Comparison of ENCODE assay signal across 10 cellular contexts in genomic region chr6:37007340-37008043, GRCh38. TPM values are rescaled to one million over a fixed set of nuclear protein-coding genes. Genes with fewer than 3 reads are reported as not detected.
DNase-seq lines count a peak whose midpoint lies in the region; ATAC-seq, FAIRE-seq and TF ChIP-seq lines count a peak whose summit lies in the region.
"Had no signal": no experiment of that assay in that cellular context is flagged by ENCODE, and none has a peak within 500 bp of the region (broad histone marks: within the 10 kb centered on the region; RNA-seq: fewer than 3 reads in every experiment).

No MANE protein-coding gene starts in this region.

- H3K4me1 ChIP-seq in GM12878 (ENCODE audit: control insufficient read depth, insufficient read depth, low read length) = peaks cover 38% of the 10 kb centered on the region

- no peak for TF ChIP-seq EP300 in GM12878 (IDR thresholded peaks at IDR 0.05; ENCODE audit: borderline replicate concordance in 1 of 2, control insufficient read depth in 1 of 2, low read depth in 2 of 2, low read length in 2 of 2)

- peak overlapping the region; percentile 95 for H3K4me2 ChIP-seq in GM12878 (ENCODE audit: control insufficient read depth, insufficient read depth)

- H3K27ac ChIP-seq in GM12878 (ENCODE audit: control insufficient read depth, insufficient read depth) = peak overlapping the region; percentile 88

- SMC1A ChIA-PET in GM12878 (lab: Charles Lee; ENCODE audit: uncharacterized antibody, unreplicated experiment) = interaction anchor here (0.8 to 4.8 kb wide), 17 partner anchors 10 to 505 kb away, joined by 3 to 58 read pairs (median 4); partner anchors contain the start of genes C6orf89, MTCH1 and PPIL1

- no peaks in the 10 kb centered on the region for H3K9me3 Mint-ChIP-seq in naive B cell
- H3K9me3 Mint-ChIP-seq: activated T-cell treated with anti-CD3 and anti-CD28 coated beads, Interleukin-2, amount 50 U/mL, for 72 hours had no signal

- DNase-seq in GM12878 (ENCODE audit: low read depth, low spot score) (no peak), naive B cell (peak; percentile 80), ureter (ENCODE audit: low spot score) (no peak), superior temporal gyrus (ENCODE audit: extremely low spot score) (no peak)
- DNase-seq in stimulated activated CD4-positive, alpha-beta T cell treated with anti-CD3 and anti-CD28 coated beads, Interleukin-2, amount 100 ng/mL, for 48 hours = no peak
- DNase-seq: activated T-cell treated with anti-CD3 and anti-CD28 coated beads, Interleukin-2, amount 50 U/mL, for 72 hours had no signal

- peak overlapping the region; percentile 69 to 98 (median 94) for H3K27ac Mint-ChIP-seq in naive B cell
- H3K27ac Mint-ChIP-seq: activated T-cell treated with anti-CD3 and anti-CD28 coated beads, Interleukin-2, amount 50 U/mL, for 72 hours had no signal

- ATAC-seq in HG03097 (IDR thresholded peaks at IDR 0.05; ENCODE audit: low FRiP score, unreplicated experiment) (peak; percentile 28), GM12878 (peak; percentile 50), naive B cell (ENCODE audit: low read depth in 2 of 2) (peak; percentile 63 to 65), HG03565 (IDR thresholded peaks at IDR 0.05; ENCODE audit: unreplicated experiment) (no peak)
- ATAC-seq: Panc1 had no signal

- peaks cover 12% of the 10 kb centered on the region in 2 experiments; a peak in 3 of 4 replicates for H3K36me3 ChIP-seq in GM12878 (ENCODE audit: control insufficient read depth in 2 of 2, insufficient read depth in 2 of 2, low read length in 1 of 2)

- peaks cover 6 to 14% of the 10 kb centered on the region in 2 donors for H3K36me3 Mint-ChIP-seq in naive B cell

- no peaks in the 10 kb centered on the region for H4K20me1 ChIP-seq in GM12878 (ENCODE audit: control insufficient read depth, insufficient read depth)

- TF ChIP-seq POLR2A in GM12878 (IDR thresholded peaks at IDR 0.05; ENCODE audit: low read depth, low read length) = peak; percentile 60; the same call in 1 of the 2 replicates

- no peaks in the 10 kb centered on the region for H3K27me3 Mint-ChIP-seq in naive B cell

- no peaks in the 10 kb centered on the region for H3K9me3 ChIP-seq in GM12878 (replicated peaks; ENCODE audit: control insufficient read depth, insufficient read depth, low read length)

- intact Hi-C loops in GM12878 (cut with micrococcal nuclease; ENCODE audit: unreplicated experiment) = loop anchor here (2.0 kb wide), 1 partner anchor 21 kb away; the partner anchor contains the start of gene MTCH1

- H3K4me3 ChIP-seq in GM12875 (ENCODE audit: low read depth, low read length) (peak overlapping the region; percentile 75), GM12878 (peak overlapping the region; percentile 81)

- peaks cover 40% of the 10 kb centered on the region for H3K79me2 ChIP-seq in GM12878 (ENCODE audit: control insufficient read depth, insufficient read depth, low read length)

- H2AFZ ChIP-seq in GM12878 (ENCODE audit: control insufficient read depth, low read depth, low read length) = no peak overlapping the region; the same call in 1 of the 2 replicates

- peak overlapping the region; percentile 97 to 100 (median 100) for H3K4me3 Mint-ChIP-seq in naive B cell
- H3K4me3 Mint-ChIP-seq: activated T-cell treated with anti-CD3 and anti-CD28 coated beads, Interleukin-2, amount 50 U/mL, for 72 hours had no signal

- in situ Hi-C loops in GM12878 (cut with MboI) = no loop called here

- RAD21 ChIA-PET in GM12878 (lab: Charles Lee; ENCODE audit: unreplicated experiment) = interaction anchor here (0.8 to 5.1 kb wide), 23 partner anchors 10 to 329 kb away, joined by 3 to 78 read pairs (median 5); partner anchors contain the start of genes C6orf89, CDKN1A, MTCH1 and PIM1

- CTCF ChIA-PET in GM12878 (lab: Yijun Ruan, JAX) = interaction anchor here (0.9 to 7.6 kb wide), 19 partner anchors 12 to 248 kb away, joined by 3 to 109 read pairs (median 8); partner anchors contain the start of genes C6orf89 and MTCH1

- 2% methylated on average over 12 of the region's 12 CpGs for WGBS in GM12878 (ENCODE audit: insufficient coverage, insufficient replicate concordance, low lambda C conversion rate, missing lambda C conversion rate)

- POLR2A ChIA-PET in GM12878 (lab: Charles Lee) = interaction anchor here (1.0 to 6.0 kb wide), 6 partner anchors 8 to 116 kb away, joined by 3 to 74 read pairs (median 6); partner anchors contain the start of gene MTCH1

- TF ChIP-seq CTCF in GM12875 (IDR thresholded peaks at IDR 0.05; ENCODE audit: borderline replicate concordance, insufficient read depth, low read depth, low read length) (no peak), GM12878 (IDR thresholded peaks at IDR 0.05 in 2 of 3, conservative IDR thresholded peaks at IDR 0.05 in 1 of 3; ENCODE audit: control insufficient read depth in 2 of 3, extremely low read depth in 1 of 3, insufficient read depth in 1 of 3, low read depth in 3 of 3, low read length in 3 of 3) (no peak)

- peak overlapping the region; percentile 91 for H3K9ac ChIP-seq in GM12878 (ENCODE audit: control insufficient read depth, insufficient read depth, low read length)

- no peaks in the 10 kb centered on the region for H3K27me3 ChIP-seq in GM12878 (replicated peaks in 1 of 2; ENCODE audit: control insufficient read depth in 2 of 2, insufficient read depth in 2 of 2, low read length in 1 of 2)

- TF ChIP-seq RAD21 in GM12878 (IDR thresholded peaks at IDR 0.05; ENCODE audit: insufficient read depth, low read depth, low read length) = no peak

- FAIRE-seq in GM12878 (lab: Jason Lieb, UNC) = peak; percentile 64

- BruUV-seq in GM12878 (replicated peaks; lab: Mats Ljungman, UMichigan) = no TSS peak

- H3K4me1 Mint-ChIP-seq in naive B cell = peaks cover 65 to 83% (median 79%) of the 10 kb centered on the region in 3 donors

RNA-seq across cellular contexts. Expression of gene FGD2, which starts 2.0 kb away (rescaled TPM):
- 239 and 253 TPM in 2 replicates for total RNA-seq in GM12878 (2013; cell fraction: nucleolus; rRNA removed)
- total RNA-seq in GM12878 (2014; rRNA removed) = 52.9 and 55.5 TPM in 2 replicates
- total RNA-seq in GM12878 (2014; rRNA removed; fragmentation: Illumina TruSeq; extraction: Trizol) = 35.4 and 36.0 TPM in 2 replicates
- total RNA-seq in GM12878 (2021) = 63.6 and 70.4 TPM in 2 replicates
- polyA plus RNA-seq in GM12878 (2011; ENCODE audit: low read depth) = 5.6 TPM
- polyA plus RNA-seq in GM12878 (2011; rRNA removed) = 21.7 and 36.4 TPM in 2 replicates
- 43.5 and 65.5 TPM in 2 replicates for polyA plus RNA-seq in GM12878 (2011; cell fraction: cytosol; rRNA removed)
- 214 and 250 TPM in 2 replicates for polyA plus RNA-seq in GM12878 (2011; cell fraction: nucleus; rRNA removed)
- 12.4 and 20.6 TPM in 2 replicates for polyA plus RNA-seq in GM12878 (2012)
- 21.8 and 30.3 TPM in 2 replicates for polyA plus RNA-seq in GM12878 (2014; fragmentation: Illumina TruSeq; extraction: Trizol)
- 10 to 100 TPM in 1 of 2 experiments, 1 to 10 TPM in 1; 5.2 to 11.3 TPM for polyA plus RNA-seq in GM12878 (2014; fragmentation: Nextera tagmentation; extraction: Ambion mirVana)
- polyA plus RNA-seq in GM12878 (2014; rRNA removed) = 83.2 and 88.1 TPM in 2 replicates
- 10 to 100 TPM; 23.1 to 25.3 TPM for polyA plus RNA-seq in GM12878 (2016; fragmentation: Nextera tagmentation; extraction: Ambion mirVana)
- polyA minus RNA-seq in GM12878 (2011; rRNA and poly(A)+ RNA removed) = 59.2 and 96.7 TPM in 2 replicates
- 22.3 and 22.6 TPM in 2 replicates for polyA minus RNA-seq in GM12878 (2011; cell fraction: cytosol; rRNA and poly(A)+ RNA removed)
- 63.6 and 102 TPM in 2 replicates for polyA minus RNA-seq in GM12878 (2011; cell fraction: nucleus; rRNA and poly(A)+ RNA removed)
- 100 to 1,000 TPM in 1 of 6 donors, 10 to 100 TPM in 5; 31.5 to 133 (median 69.2) TPM for polyA plus RNA-seq in naive B cell (ENCODE audit: low read depth in 6 of 6)
- total RNA-seq in ureter = 32.0 TPM

RNA-seq across cellular contexts. Expression of gene MTCH1, which starts 21.5 kb away (rescaled TPM):
- total RNA-seq in GM12878 (2013; cell fraction: nucleolus; rRNA removed) = 205 and 215 TPM in 2 replicates
- total RNA-seq in GM12878 (2014; rRNA removed) = 104 and 114 TPM in 2 replicates
- 64.5 and 65.2 TPM in 2 replicates for total RNA-seq in GM12878 (2014; rRNA removed; fragmentation: Illumina TruSeq; extraction: Trizol)
- 103 and 105 TPM in 2 replicates for total RNA-seq in GM12878 (2021)
- polyA plus RNA-seq in GM12878 (2011; ENCODE audit: low read depth) = 54.0 TPM
- polyA plus RNA-seq in GM12878 (2011; rRNA removed) = 73.1 and 86.9 TPM in 2 replicates
- polyA plus RNA-seq in GM12878 (2011; cell fraction: cytosol; rRNA removed) = 99.4 and 108 TPM in 2 replicates
- 265 TPM in 2 replicates for polyA plus RNA-seq in GM12878 (2011; cell fraction: nucleus; rRNA removed)
- 97.3 and 97.7 TPM in 2 replicates for polyA plus RNA-seq in GM12878 (2012)
- 48.5 and 75.3 TPM in 2 replicates for polyA plus RNA-seq in GM12878 (2014; fragmentation: Illumina TruSeq; extraction: Trizol)
- 10 to 100 TPM in 1 of 2 experiments, 1 to 10 TPM in 1; 7.2 to 17.3 TPM for polyA plus RNA-seq in GM12878 (2014; fragmentation: Nextera tagmentation; extraction: Ambion mirVana)
- 80.2 and 83.5 TPM in 2 replicates for polyA plus RNA-seq in GM12878 (2014; rRNA removed)
- 100 to 1,000 TPM; 108 to 128 TPM for polyA plus RNA-seq in GM12878 (2016; fragmentation: Nextera tagmentation; extraction: Ambion mirVana)
- polyA minus RNA-seq in GM12878 (2011; rRNA and poly(A)+ RNA removed) = 140 and 177 TPM in 2 replicates
- 49.4 and 55.5 TPM in 2 replicates for polyA minus RNA-seq in GM12878 (2011; cell fraction: cytosol; rRNA and poly(A)+ RNA removed)
- 129 and 149 TPM in 2 replicates for polyA minus RNA-seq in GM12878 (2011; cell fraction: nucleus; rRNA and poly(A)+ RNA removed)
- 10 to 100 TPM; 69.5 to 89.8 (median 88.3) TPM for polyA plus RNA-seq in naive B cell (ENCODE audit: low read depth in 6 of 6)
- total RNA-seq in ureter = 170 TPM

RNA-seq across cellular contexts. Expression of gene PI16, which starts 53.0 kb away (rescaled TPM):
- not detected in 2 replicates for total RNA-seq in GM12878 (2013; cell fraction: nucleolus; rRNA removed)
- not detected in 2 replicates for total RNA-seq in GM12878 (2014; rRNA removed)
- total RNA-seq in GM12878 (2014; rRNA removed; fragmentation: Illumina TruSeq; extraction: Trizol) = not detected in 2 replicates
- total RNA-seq in GM12878 (2021) = not detected in 2 replicates
- not detected for polyA plus RNA-seq in GM12878 (2011; ENCODE audit: low read depth)
- polyA plus RNA-seq in GM12878 (2011; rRNA removed) = not detected in 2 replicates
- polyA plus RNA-seq in GM12878 (2011; cell fraction: cytosol; rRNA removed) = not detected in 2 replicates
- polyA plus RNA-seq in GM12878 (2011; cell fraction: nucleus; rRNA removed) = not detected in 2 replicates
- polyA plus RNA-seq in GM12878 (2012) = not detected in 2 replicates
- not detected in 2 replicates for polyA plus RNA-seq in GM12878 (2014; fragmentation: Illumina TruSeq; extraction: Trizol)
- polyA plus RNA-seq in GM12878 (2014; fragmentation: Nextera tagmentation; extraction: Ambion mirVana) = under 1 TPM in 1 of 2 experiments, not detected in 1; 0.08 TPM
- not detected in 2 replicates for polyA plus RNA-seq in GM12878 (2014; rRNA removed)
- under 1 TPM in 1 of 2 experiments, not detected in 1; 0.12 TPM for polyA plus RNA-seq in GM12878 (2016; fragmentation: Nextera tagmentation; extraction: Ambion mirVana)
- not detected in 2 replicates for polyA minus RNA-seq in GM12878 (2011; rRNA and poly(A)+ RNA removed)
- not detected in 2 replicates for polyA minus RNA-seq in GM12878 (2011; cell fraction: cytosol; rRNA and poly(A)+ RNA removed)
- not detected in 2 replicates for polyA minus RNA-seq in GM12878 (2011; cell fraction: nucleus; rRNA and poly(A)+ RNA removed)
- polyA plus RNA-seq in naive B cell (ENCODE audit: low read depth in 6 of 6) = 1 to 10 TPM; 1.2 to 6.2 (median 2.6) TPM
- 15.4 TPM for total RNA-seq in ureter

Comparison
In these comparisons a context has a peak if more than half of its experiments do, and no peak if none do; other contexts are left out.
1. RNA of gene PI16, which starts 53.0 kb away (total RNA-seq): 15.4 TPM in ureter (single experiment); not detected in GM12878; every median in the first group is over 10 times any median in the second.